23 cellular contexts compared by ENCODE assay signal in the genomic region with DNA sequence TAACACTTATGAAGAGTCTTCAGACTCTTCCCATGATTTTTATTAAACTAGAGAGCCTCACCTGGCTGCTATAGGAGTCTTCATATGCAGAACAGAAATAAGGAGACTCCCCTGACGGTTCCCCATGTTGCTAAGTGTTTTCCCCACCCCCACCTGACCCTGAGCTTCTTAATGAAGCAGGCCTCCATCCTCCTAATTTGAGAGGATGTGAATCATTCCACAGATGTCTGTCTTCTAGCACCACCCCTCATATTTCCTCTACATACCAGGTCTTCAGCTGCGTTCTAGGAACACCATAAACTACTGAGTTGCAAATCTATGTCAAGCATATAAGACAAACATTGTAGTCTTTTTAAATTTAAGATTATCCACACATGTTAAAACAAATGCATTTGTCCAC. TPM values are rescaled to one million over a fixed set of nuclear protein-coding genes. Genes with fewer than 3 reads are reported as not detected.
A peak's percentile ranks its signal among the peaks of the same experiment; 100 is the strongest.
DNase-seq lines count a peak whose midpoint lies in the region; ATAC-seq, FAIRE-seq and TF ChIP-seq lines count a peak whose summit lies in the region.
"Had no signal": no experiment of that assay in that cellular context is flagged by ENCODE, and none has a peak within 500 bp of the region (broad histone marks: within the 10 kb centered on the region; RNA-seq: fewer than 3 reads in every experiment).

No MANE protein-coding gene starts in this region.

- H3K9ac ChIP-seq in astrocyte (ENCODE audit: low read length) (no peak overlapping the region), keratinocyte (ENCODE audit: control insufficient read depth, extremely low read depth, insufficient read depth, low read length) (no peak overlapping the region)
- H3K9ac ChIP-seq: SK-N-SH had no signal

- H3K9me1 ChIP-seq in keratinocyte (ENCODE audit: control insufficient read depth, extremely low read depth, insufficient read depth, low read length) = no peaks in the 10 kb centered on the region

- no peaks in the 10 kb centered on the region for H4K20me1 ChIP-seq in astrocyte (ENCODE audit: insufficient read depth, low read length)
- no peaks in the 10 kb centered on the region for H4K20me1 ChIP-seq in keratinocyte (ENCODE audit: control insufficient read depth, extremely low read depth, insufficient read depth, low read length)

- no peaks in the 10 kb centered on the region for H3K27me3 ChIP-seq in astrocyte (ENCODE audit: insufficient read depth, low read length)
- H3K27me3 ChIP-seq in keratinocyte (ENCODE audit: control insufficient read depth, extremely low read depth, insufficient read depth, low read length) = no peaks in the 10 kb centered on the region

- peaks cover 3% of the 10 kb centered on the region for H3K4me1 ChIP-seq in astrocyte (ENCODE audit: insufficient read depth, low read length)
- peaks cover 5% of the 10 kb centered on the region for H3K4me1 ChIP-seq in keratinocyte (ENCODE audit: control insufficient read depth, extremely low read depth, insufficient read depth, low read length)

- no peaks in the 10 kb centered on the region for H3K9me3 Mint-ChIP-seq in astrocyte (ENCODE audit: unreplicated experiment)
- no peaks in the 10 kb centered on the region for H3K9me3 Mint-ChIP-seq in stimulated activated naive CD8-positive, alpha-beta T cell treated with anti-CD3 and anti-CD28 coated beads, Interleukin-15, amount 100 ng/mL, for 72 hours

- H3K36me3 ChIP-seq in astrocyte (ENCODE audit: insufficient read depth, low read length) = no peaks in the 10 kb centered on the region
- H3K36me3 ChIP-seq in keratinocyte (ENCODE audit: control insufficient read depth in 2 of 2, extremely low read depth in 1 of 2, insufficient read depth in 2 of 2, low read length in 2 of 2) = no peaks in the 10 kb centered on the region

- no peak overlapping the region for H3K27ac Mint-ChIP-seq in astrocyte (ENCODE audit: unreplicated experiment)
- H3K27ac Mint-ChIP-seq in stimulated activated naive CD8-positive, alpha-beta T cell treated with anti-CD3 and anti-CD28 coated beads, Interleukin-15, amount 100 ng/mL, for 72 hours = no peak overlapping the region

- DNase-seq in EL (peak; percentile 47), HT1080 (ENCODE audit: low read depth) (peak; percentile 65), astrocyte (ENCODE audit: low read depth) (peak; percentile 3), keratinocyte (ENCODE audit: low read depth, low spot score) (no peak), HuH-7 (ENCODE audit: low spot score) (no peak)
- DNase-seq in stimulated activated naive CD8-positive, alpha-beta T cell treated with anti-CD3 and anti-CD28 coated beads, Interleukin-15, amount 100 ng/mL, for 72 hours = no peak
- DNase-seq: ACHN, C1 segment of cervical spinal cord, DMS79, GF-D8, GOT3, Karpas-422, NCI-H1105, NCI-H2081, NCI-H2171 treated with DMSO at 0.1 percent for 48 hours, NCI-H446, NCI-H526 treated with DMSO at 0.1 percent for 48 hours, OCI-M1, SHP77 treated with DMSO at 0.1 percent for 48 hours had no signal

- dilution Hi-C loops in keratinocyte (cut with MboI; ENCODE audit: extremely low pct_ligation_motif_present, low sequenced_read_pairs) = no loop called here

- FAIRE-seq in astrocyte (lab: Jason Lieb, UNC) (no peak), keratinocyte (lab: Jason Lieb, UNC) (peak; percentile 20)
- FAIRE-seq: D721Med had no signal

- H3K79me2 ChIP-seq in astrocyte (ENCODE audit: insufficient read depth, low read length) = no peaks in the 10 kb centered on the region
- no peaks in the 10 kb centered on the region for H3K79me2 ChIP-seq in keratinocyte (ENCODE audit: control insufficient read depth, insufficient read depth, low read length)

- H3K4me3 Mint-ChIP-seq in astrocyte (ENCODE audit: unreplicated experiment) = no peak overlapping the region
- no peak overlapping the region for H3K4me3 Mint-ChIP-seq in stimulated activated naive CD8-positive, alpha-beta T cell treated with anti-CD3 and anti-CD28 coated beads, Interleukin-15, amount 100 ng/mL, for 72 hours

- ATAC-seq in SK-N-SH treated with all-trans-retinoic acid at 6 μM for 48 hours (no peak), GM18498 (IDR thresholded peaks at IDR 0.05; ENCODE audit: unreplicated experiment) (no peak)
- ATAC-seq in stimulated activated naive CD8-positive, alpha-beta T cell treated with anti-CD3 and anti-CD28 coated beads, Interleukin-15, amount 100 ng/mL, for 72 hours = no peak

- H3K27ac ChIP-seq in astrocyte (ENCODE audit: low read depth, low read length) = no peak overlapping the region
- no peak overlapping the region for H3K27ac ChIP-seq in keratinocyte (ENCODE audit: control insufficient read depth, insufficient read depth, low read length)

- TF ChIP-seq CTCF in astrocyte (IDR thresholded peaks at IDR 0.05; ENCODE audit: insufficient read depth, low read depth, low read length) (no peak), keratinocyte (optimal IDR thresholded peaks at IDR 0.05 in 1 of 3, IDR thresholded peaks at IDR 0.05 in 1 of 3, conservative IDR thresholded peaks at IDR 0.05 in 1 of 3; ENCODE audit: extremely low read depth in 1 of 3, insufficient read depth in 2 of 3, low read length in 3 of 3) (no peak)

- H3K27me3 Mint-ChIP-seq in astrocyte (ENCODE audit: low read depth, unreplicated experiment) = no peaks in the 10 kb centered on the region
- H3K27me3 Mint-ChIP-seq in stimulated activated naive CD8-positive, alpha-beta T cell treated with anti-CD3 and anti-CD28 coated beads, Interleukin-15, amount 100 ng/mL, for 72 hours = no peaks in the 10 kb centered on the region

- H3K4me2 ChIP-seq in astrocyte (ENCODE audit: low read length) = peak overlapping the region; percentile 63
- H3K4me2 ChIP-seq in keratinocyte (ENCODE audit: control insufficient read depth, extremely low read depth, insufficient read depth, low read depth, low read length) = no peak overlapping the region
- H3K4me2 ChIP-seq: SK-N-SH had no signal

- peaks cover 2% of the 10 kb centered on the region for H3K36me3 Mint-ChIP-seq in astrocyte (ENCODE audit: low read depth, unreplicated experiment)

- H2AFZ ChIP-seq in astrocyte (ENCODE audit: low read depth, low read length) (no peak overlapping the region), keratinocyte (ENCODE audit: control insufficient read depth, low read length) (no peak overlapping the region)

- H3K4me3 ChIP-seq in astrocyte (ENCODE audit: insufficient read depth, low read depth, low read length) = no peak overlapping the region
- H3K4me3 ChIP-seq in keratinocyte (ENCODE audit: control insufficient read depth in 2 of 3, extremely low read depth in 1 of 3, insufficient read depth in 2 of 3, low read depth in 1 of 3, low read length in 3 of 3) = no peak overlapping the region

- H3K9me3 ChIP-seq in astrocyte (ENCODE audit: insufficient read depth, low read depth, low read length) (no peaks in the 10 kb centered on the region), keratinocyte (ENCODE audit: control insufficient read depth, low read depth, low read length) (no peaks in the 10 kb centered on the region)
- H3K9me3 ChIP-seq: SK-N-SH had no signal

- H3K4me1 Mint-ChIP-seq in astrocyte (ENCODE audit: low read depth, unreplicated experiment) = peaks cover 4% of the 10 kb centered on the region
- peaks cover 10% of the 10 kb centered on the region for H3K4me1 Mint-ChIP-seq in stimulated activated naive CD8-positive, alpha-beta T cell treated with anti-CD3 and anti-CD28 coated beads, Interleukin-15, amount 100 ng/mL, for 72 hours

TF ChIP-seq in SK-N-SH treated with all-trans-retinoic acid at 6 μM for 48 hours, 23 proteins besides CTCF, POLR2A, EP300 and RAD21:
- TF ChIP-seq ESRRG (CRISPR knock-in tag; IDR thresholded peaks at IDR 0.05) = no peak
- no peak for TF ChIP-seq GLIS3 (CRISPR knock-in tag; IDR thresholded peaks at IDR 0.05)
- TF ChIP-seq TOX (CRISPR knock-in tag; IDR thresholded peaks at IDR 0.05; ENCODE audit: borderline replicate concordance) = no peak

RNA-seq across cellular contexts. Expression of gene RP2, which starts 36.9 kb away (rescaled TPM):
- 8.6 and 10.2 TPM in 2 replicates for total RNA-seq in HT1080 (2014; rRNA removed; shearing (Covaris generic))
- 10.2 and 12.1 TPM in 2 replicates for polyA plus RNA-seq in HT1080 (2015; cell fraction: cytosol; rRNA removed)
- 7.9 and 10.5 TPM in 2 replicates for polyA plus RNA-seq in HT1080 (2015; cell fraction: nucleus; rRNA removed)
- 18.5 and 20.5 TPM in 2 replicates for total RNA-seq in astrocyte
- 10.8 to 20.9 TPM (median 17.0 TPM) in 3 replicates for polyA plus RNA-seq in keratinocyte
- polyA plus RNA-seq in keratinocyte (2011; ENCODE audit: low read depth) = 6.4 TPM
- polyA plus RNA-seq in keratinocyte (2011; cell fraction: cytosol; rRNA removed) = 9.5 and 17.5 TPM in 2 replicates
- 16.6 and 18.4 TPM in 2 replicates for polyA plus RNA-seq in keratinocyte (2011; cell fraction: nucleus; rRNA removed)
- 9.4 and 11.3 TPM in 2 replicates for polyA plus RNA-seq in keratinocyte (2012; ENCODE audit: low replicate concordance)
- 3.8 to 15.7 TPM (median 12.2 TPM) in 3 replicates for polyA minus RNA-seq in keratinocyte
- polyA minus RNA-seq in keratinocyte (2011; cell fraction: cytosol; rRNA and poly(A)+ RNA removed) = 12.7 TPM
- polyA minus RNA-seq in keratinocyte (2011; cell fraction: nucleus; rRNA and poly(A)+ RNA removed) = 12.5 and 23.5 TPM in 2 replicates

RNA-seq across cellular contexts. Expression of gene JADE3, which starts 38.5 kb away (rescaled TPM):
- total RNA-seq in HT1080 (2014; rRNA removed; shearing (Covaris generic)) = 7.6 and 10.1 TPM in 2 replicates
- polyA plus RNA-seq in HT1080 (2015; cell fraction: cytosol; rRNA removed) = 7.6 and 9.4 TPM in 2 replicates
- 9.8 and 10.5 TPM in 2 replicates for polyA plus RNA-seq in HT1080 (2015; cell fraction: nucleus; rRNA removed)
- 9.5 and 12.4 TPM in 2 replicates for total RNA-seq in astrocyte
- 4.8 to 8.2 TPM (median 6.3 TPM) in 3 replicates for polyA plus RNA-seq in keratinocyte
- polyA plus RNA-seq in keratinocyte (2011; ENCODE audit: low read depth) = 3.4 TPM
- polyA plus RNA-seq in keratinocyte (2011; cell fraction: cytosol; rRNA removed) = 3.5 and 7.3 TPM in 2 replicates
- 7.8 and 8.0 TPM in 2 replicates for polyA plus RNA-seq in keratinocyte (2011; cell fraction: nucleus; rRNA removed)
- polyA plus RNA-seq in keratinocyte (2012; ENCODE audit: low replicate concordance) = 3.9 and 4.3 TPM in 2 replicates
- polyA minus RNA-seq in keratinocyte = 4.8 to 12.2 TPM (median 9.6 TPM) in 3 replicates
- 2.5 TPM for polyA minus RNA-seq in keratinocyte (2011; cell fraction: cytosol; rRNA and poly(A)+ RNA removed)
- polyA minus RNA-seq in keratinocyte (2011; cell fraction: nucleus; rRNA and poly(A)+ RNA removed) = 3.3 and 9.0 TPM in 2 replicates

Comparison
In these comparisons a context has a peak if more than half of its experiments do, and no peak if none do; other contexts are left out.
1. DNase-seq: peak in EL (single experiment), HT1080 (single experiment) and astrocyte (single experiment); none in keratinocyte (single experiment), HuH-7 (single experiment) and stimulated activated naive CD8-positive, alpha-beta T cell treated with anti-CD3 and anti-CD28 coated beads, Interleukin-15, amount 100 ng/mL, for 72 hours (0 of 2).